In genomic region chr4:183806341-183806740, GRCh38 we compare ENCODE assay signal across 1 cellular context.
TF ChIP-seq lines count a peak whose summit lies in the region.

No MANE protein-coding gene starts in this region.

TF ChIP-seq in K562, 482 proteins besides CTCF, POLR2A, EP300 and RAD21:
- TF ChIP-seq TGIF2 (CRISPR knock-in tag; IDR thresholded peaks at IDR 0.05): no peak
- TF ChIP-seq E2F5 (CRISPR knock-in tag; IDR thresholded peaks at IDR 0.05): no peak
- TF ChIP-seq SMARCA5 (IDR thresholded peaks at IDR 0.05): no peak
- TF ChIP-seq IRF2 (CRISPR knock-in tag; IDR thresholded peaks at IDR 0.05): no peak
- no peak for TF ChIP-seq XRCC3 (IDR thresholded peaks at IDR 0.05)
- TF ChIP-seq PURB (CRISPR knock-in tag; IDR thresholded peaks at IDR 0.05; ENCODE audit: low read depth): no peak
- no peak for TF ChIP-seq ZNF217 (CRISPR knock-in tag; IDR thresholded peaks at IDR 0.05)
- no peak for TF ChIP-seq MTA1 (IDR thresholded peaks at IDR 0.05; ENCODE audit: borderline replicate concordance)
- TF ChIP-seq KAT7 (CRISPR knock-in tag; IDR thresholded peaks at IDR 0.05; ENCODE audit: borderline replicate concordance): no peak
- no peak for TF ChIP-seq NCOA2 (IDR thresholded peaks at IDR 0.05; ENCODE audit: partially characterized antibody in 2 of 2)
